ENCODE assay signal across 19 cellular contexts in genomic region chr10:6535365-6535764, GRCh38. TPM values are rescaled to one million over a fixed set of nuclear protein-coding genes. Genes with fewer than 3 reads are reported as not detected.
"Had no signal": no experiment of that assay in that cellular context is flagged by ENCODE, and none has a peak within 500 bp of the region (broad histone marks: within the 10 kb centered on the region; RNA-seq: fewer than 3 reads in every experiment).

No MANE protein-coding gene starts in this region.

- H3K27me3 Mint-ChIP-seq: stimulated activated naive CD8-positive, alpha-beta T cell treated with anti-CD3 and anti-CD28 coated beads, Interleukin-15, amount 100 ng/mL, for 72 hours had no signal

- H3K4me1 Mint-ChIP-seq: activated B cell treated with CpG ODN at 0.5 μM for 24 hours, neural progenitor cell had no signal

- H3K4me3 Mint-ChIP-seq: activated B cell treated with CpG ODN at 0.5 μM for 24 hours; activated T-helper 1 cell treated with anti-CD3 and anti-CD28 coated beads, Interleukin-12 subunit alpha, Interleukin-12 subunit beta, Interleukin-2, Interleukin-4 antibody, amounts not matched to agents 30 ng/mL and 10 ng/mL and 1 ng/mL, durations not matched to agents 14 hours and 24 hours and 36 hours; neural progenitor cell; stimulated activated naive CD8-positive, alpha-beta T cell treated with anti-CD3 and anti-CD28 coated beads, Interleukin-15, amount 100 ng/mL, for 72 hours had no signal

- H3K9me3 Mint-ChIP-seq: activated T-helper 1 cell treated with anti-CD3 and anti-CD28 coated beads, Interleukin-12 subunit alpha, Interleukin-12 subunit beta, Interleukin-2, Interleukin-4 antibody, amounts not matched to agents 30 ng/mL and 10 ng/mL and 1 ng/mL, durations not matched to agents 14 hours and 24 hours and 36 hours; neural progenitor cell; stimulated activated naive CD8-positive, alpha-beta T cell treated with anti-CD3 and anti-CD28 coated beads, Interleukin-15, amount 100 ng/mL, for 72 hours had no signal

- DNase-seq: activated B cell treated with CpG ODN at 0.5 μM for 24 hours; activated CD4-positive, alpha-beta T cell treated with anti-CD3 and anti-CD28 coated beads for 48 hours; adrenal gland; dermis blood vessel endothelial cell; foreskin fibroblast; hypothalamus; kidney; psoas muscle; right cardiac atrium; SK-N-SH; stimulated activated CD4-positive, alpha-beta T cell treated with anti-CD3 and anti-CD28 coated beads, Interleukin-2, amount 100 ng/mL, for 24 hours; stimulated activated naive CD8-positive, alpha-beta T cell treated with anti-CD3 and anti-CD28 coated beads, Interleukin-15, amount 100 ng/mL, for 72 hours; T-helper 9 cell; transverse colon; uterus had no signal

- ATAC-seq: left lobe of liver; psoas muscle; right cardiac atrium; stimulated activated naive CD8-positive, alpha-beta T cell treated with anti-CD3 and anti-CD28 coated beads, Interleukin-15, amount 100 ng/mL, for 72 hours had no signal

- H3K27ac Mint-ChIP-seq: activated B cell treated with CpG ODN at 0.5 μM for 24 hours; neural progenitor cell; stimulated activated naive CD8-positive, alpha-beta T cell treated with anti-CD3 and anti-CD28 coated beads, Interleukin-15, amount 100 ng/mL, for 72 hours had no signal

- H3K36me3 Mint-ChIP-seq: neural progenitor cell had no signal

RNA-seq across cellular contexts. Expression of gene PRKCQ, which starts 44.7 kb away (rescaled TPM):
- total RNA-seq: osteoblast had no signal
